ENCODE assay signal across 8 cellular contexts in genomic region chr7:75485979-75486643, GRCh38. TPM values are rescaled to one million over a fixed set of nuclear protein-coding genes. Genes with fewer than 3 reads are reported as not detected.
A peak's percentile ranks its signal among the peaks of the same experiment; 100 is the strongest.
DNase-seq lines count a peak whose midpoint lies in the region; ATAC-seq lines count a peak whose summit lies in the region.
"Not testable (repeated sequence)": the region's sequence is repeated elsewhere in the genome, so short reads cannot be mapped to it uniquely, and the experiment has no call there.

Gene POM121C, minus strand, starts transcription at chr7:75486299. Its CDS starts 44,803 bp downstream, at chr7:75441496.

- H3K27me3 Mint-ChIP-seq in effector memory CD8-positive, alpha-beta T cell = not testable (repeated sequence)

- H3K79me2 ChIP-seq in mesendoderm (ENCODE audit: control insufficient read depth, insufficient read depth, low read length) = not testable (repeated sequence)

- H3K4me2 ChIP-seq in mesendoderm (ENCODE audit: low read length) = peak within 1 kb of the TSS; percentile 27

- peak; percentile 95 for ATAC-seq in GM21360 (IDR thresholded peaks at IDR 0.05; ENCODE audit: unreplicated experiment)
- peak; percentile 97 for ATAC-seq in effector memory CD8-positive, alpha-beta T cell (replicated peaks)

- H3K23ac ChIP-seq in mesendoderm (ENCODE audit: low read length) = not testable (repeated sequence)

- not testable (repeated sequence) for H3K4me1 ChIP-seq in mesendoderm (ENCODE audit: control insufficient read depth, low read depth, low read length)

- H3K4me1 Mint-ChIP-seq in effector memory CD8-positive, alpha-beta T cell (ENCODE audit: low read depth in 2 of 2) = peaks cover 5 to 16% of the 10 kb centered on the region in 2 donors

- peak within 1 kb of the TSS; percentile 83 to 90 for H3K27ac Mint-ChIP-seq in effector memory CD8-positive, alpha-beta T cell

- H4K5ac ChIP-seq in mesendoderm (ENCODE audit: low read length) = not testable (repeated sequence)

- H3K9ac ChIP-seq in mesendoderm (ENCODE audit: low read length) = peak within 1 kb of the TSS; percentile 77

- H3K27ac ChIP-seq in mesendoderm (ENCODE audit: low read depth, low read length) = not testable (repeated sequence)

- not testable (repeated sequence) for H2BK5ac ChIP-seq in mesendoderm (ENCODE audit: low read length)

- peak within 1 kb of the TSS; percentile 16 for H4K8ac ChIP-seq in mesendoderm (ENCODE audit: low read depth, low read length)

- H3K27me3 ChIP-seq in mesendoderm (ENCODE audit: insufficient read depth, low read length, poor library complexity) = not testable (repeated sequence)

- H2BK120ac ChIP-seq in mesendoderm (ENCODE audit: low read depth, low read length) = not testable (repeated sequence)

- H3K79me1 ChIP-seq in mesendoderm (ENCODE audit: low read length) = not testable (repeated sequence)

- WGBS in mesendoderm (ENCODE audit: extremely low coverage, insufficient coverage, low lambda C conversion rate) = no CpG with 5 or more reads among the region's 49 CpGs

- not testable (repeated sequence) for H3K36me3 Mint-ChIP-seq in effector memory CD8-positive, alpha-beta T cell (ENCODE audit: insufficient read depth)

- peak within 1 kb of the TSS; percentile 56 for H3K4me3 ChIP-seq in mesendoderm (ENCODE audit: low read length)

- H3K4me3 Mint-ChIP-seq in effector memory CD8-positive, alpha-beta T cell = peak within 1 kb of the TSS; percentile 85 to 87

- H3K36me3 ChIP-seq in mesendoderm (ENCODE audit: control insufficient read depth, insufficient read depth, low read length) = not testable (repeated sequence)

- peak within 1 kb of the TSS; percentile 91 for H3K56ac ChIP-seq in mesendoderm (ENCODE audit: low read length)

- not testable (repeated sequence) for H2BK15ac ChIP-seq in mesendoderm (replicated peaks; ENCODE audit: low read depth)

- POLR2A ChIA-PET in activated CD8-positive, alpha-beta memory T cell treated with anti-CD3 and anti-CD28 coated beads for 36 hours (lab: Charles Lee) = interaction anchor here (0.5 to 0.6 kb wide), 2 partner anchors 155 to 385 kb away, joined by 3 to 4 read pairs; no protein-coding TSS in a partner anchor

- H3K4ac ChIP-seq in mesendoderm (ENCODE audit: low read depth, low read length) = peak within 1 kb of the TSS; percentile 71

- peak within 1 kb of the TSS; percentile 4 for H3K18ac ChIP-seq in mesendoderm (ENCODE audit: low read length)

- CTCF ChIA-PET in activated CD8-positive, alpha-beta memory T cell treated with anti-CD3 and anti-CD28 coated beads for 36 hours (lab: Charles Lee) = not testable (repeated sequence)

- peak; percentile 83 for DNase-seq in COLO668 (lab: John Stamatoyannopoulos, UW; ENCODE audit: unreplicated experiment)
- peak; percentile 89 for DNase-seq in HT-29 (ENCODE audit: low spot score)
- DNase-seq in NOMO-1 (lab: John Stamatoyannopoulos, UW; ENCODE audit: unreplicated experiment in 2 of 2) = peak; percentile 86 to 88
- peak; percentile 65 to 69 (median 66) for DNase-seq in effector memory CD8-positive, alpha-beta T cell
- DNase-seq in mesendoderm = peak; percentile 95
- peak; percentile 73 for DNase-seq in stimulated activated CD8-positive, alpha-beta memory T cell treated with anti-CD3 and anti-CD28 coated beads, Interleukin-12 subunit alpha, Interleukin-12 subunit beta, amount 100 ng/mL, for 4 hours (ENCODE audit: low read depth)

- H3K9me3 Mint-ChIP-seq in effector memory CD8-positive, alpha-beta T cell = not testable (repeated sequence)

- not testable (repeated sequence) for H2AK5ac ChIP-seq in mesendoderm (ENCODE audit: low read length)

RNA-seq across cellular contexts. Expression of gene POM121C, which starts in this region (rescaled TPM):
- total RNA-seq in HT-29 (2014; rRNA removed; shearing (Covaris generic)) = 15.6 and 15.9 TPM in 2 replicates
- total RNA-seq in activated CD8-positive, alpha-beta memory T cell treated with anti-CD3 and anti-CD28 coated beads for 36 hours = 10 to 100 TPM; 70.9 to 72.4 TPM
- polyA plus RNA-seq in mesendoderm (2013, experiment 1 of 2) = 61.9 TPM
- 60.2 TPM for polyA plus RNA-seq in mesendoderm (2013, experiment 2 of 2)
